21 cellular contexts compared by ENCODE assay signal in genomic region chr10:70063418-70064098, GRCh38. TPM values are rescaled to one million over a fixed set of nuclear protein-coding genes. Genes with fewer than 3 reads are reported as not detected.
DNase-seq lines count a peak whose midpoint lies in the region; ATAC-seq and TF ChIP-seq lines count a peak whose summit lies in the region.
"Had no signal": no experiment of that assay in that cellular context is flagged by ENCODE, and none has a peak within 500 bp of the region (broad histone marks: within the 10 kb centered on the region; RNA-seq: fewer than 3 reads in every experiment).

No MANE protein-coding gene starts in this region.

- H3K27ac Mint-ChIP-seq in activated CD8-positive, alpha-beta T cell treated with anti-CD3 and anti-CD28 coated beads for 36 hours: no peak overlapping the region
- no peak overlapping the region for H3K27ac Mint-ChIP-seq in activated CD8-positive, alpha-beta T cell treated with anti-CD3 and anti-CD28 coated beads, Interleukin-2, amount 10 ng/mL, durations not matched to agents 7 days and 5 days
- H3K27ac Mint-ChIP-seq in stimulated activated naive CD8-positive, alpha-beta T cell treated with anti-CD3 and anti-CD28 coated beads, Interleukin-15, amount 100 ng/mL, for 72 hours: no peak overlapping the region
- no peak overlapping the region for H3K27ac Mint-ChIP-seq in neural progenitor cell
- H3K27ac Mint-ChIP-seq: CD8-positive, alpha-beta T cell; GM23338 had no signal

- POLR2A ChIA-PET in activated CD8-positive, alpha-beta T cell treated with anti-CD3 and anti-CD28 coated beads for 36 hours (lab: Charles Lee): no interaction called here
- POLR2A ChIA-PET in activated CD8-positive, alpha-beta T cell treated with anti-CD3 and anti-CD28 coated beads, Interleukin-2, amount 10 ng/mL, durations not matched to agents 7 days and 5 days (lab: Charles Lee): interaction anchor here (0.6 kb wide), 1 partner anchor 70 kb away, joined by 3 read pairs; no protein-coding TSS in a partner anchor

- in situ Hi-C loops in transverse colon (cut with MboI; ENCODE audit: low pct_ligation_motif_present in 1 of 4, low pct_unique_long_range_greater_than_20kb in 1 of 4, low sequenced_read_pairs in 3 of 4): no loop called here

- TF ChIP-seq CTCF in activated CD8-positive, alpha-beta T cell treated with anti-CD3 and anti-CD28 coated beads for 36 hours (IDR thresholded peaks at IDR 0.05): no peak
- TF ChIP-seq CTCF in epithelial cell of esophagus (IDR thresholded peaks at IDR 0.05; ENCODE audit: insufficient read depth, low read depth, low read length, missing control alignments) (no peak), transverse colon (IDR thresholded peaks at IDR 0.05) (no peak), neural progenitor cell (IDR thresholded peaks at IDR 0.05) (no peak)

- no peaks in the 10 kb centered on the region for H3F3A ChIP-seq in neural progenitor cell (ENCODE audit: low read depth)

- H3K27ac ChIP-seq in transverse colon: no peak overlapping the region
- no peak overlapping the region for H3K27ac ChIP-seq in neural progenitor cell

- no peak for TF ChIP-seq POLR2A in transverse colon (IDR thresholded peaks at IDR 0.05)

- no peak overlapping the region for H3K4me3 Mint-ChIP-seq in activated CD8-positive, alpha-beta T cell treated with anti-CD3 and anti-CD28 coated beads for 36 hours
- no peak overlapping the region for H3K4me3 Mint-ChIP-seq in activated CD8-positive, alpha-beta T cell treated with anti-CD3 and anti-CD28 coated beads, Interleukin-2, amount 10 ng/mL, durations not matched to agents 7 days and 5 days
- H3K4me3 Mint-ChIP-seq in stimulated activated naive CD8-positive, alpha-beta T cell treated with anti-CD3 and anti-CD28 coated beads, Interleukin-15, amount 100 ng/mL, for 72 hours: no peak overlapping the region
- no peak overlapping the region for H3K4me3 Mint-ChIP-seq in neural progenitor cell
- H3K4me3 Mint-ChIP-seq: CD8-positive, alpha-beta T cell; GM23338; IgD-negative memory B cell had no signal

- TF ChIP-seq EP300 in transverse colon (IDR thresholded peaks at IDR 0.05; ENCODE audit: low read depth): no peak

- DNase-seq in activated CD8-positive, alpha-beta T cell treated with anti-CD3 and anti-CD28 coated beads for 36 hours: peak; percentile 29
- DNase-seq in activated CD8-positive, alpha-beta T cell treated with anti-CD3 and anti-CD28 coated beads, Interleukin-2, amount 10 ng/mL, durations not matched to agents 7 days and 5 days: no peak
- DNase-seq in stimulated activated naive CD8-positive, alpha-beta T cell treated with anti-CD3 and anti-CD28 coated beads, Interleukin-15, Interleukin-2, amounts not matched to agents 100 U/mL and 50 U/mL, for 24 hours: no peak
- DNase-seq in stimulated activated naive CD8-positive, alpha-beta T cell treated with anti-CD3 and anti-CD28 coated beads, Interleukin-15, amount 100 ng/mL, for 72 hours: no peak
- peak; percentile 44 for DNase-seq in epithelial cell of esophagus (ENCODE audit: low read depth)
- no peak for DNase-seq in transverse colon
- no peak for DNase-seq in neural progenitor cell (ENCODE audit: low spot score)
- DNase-seq: CD8-positive, alpha-beta T cell; DMS53; HCEC 1CT; Kasumi-1; MG63; NCI-H1048; NCI-H1436 treated with DMSO at 0.1 percent for 48 hours; NCI-H2029; NCI-H345; NCI-H524 treated with DMSO at 0.1 percent for 48 hours; RPMI8226 had no signal

- H3K9me3 Mint-ChIP-seq in activated CD8-positive, alpha-beta T cell treated with anti-CD3 and anti-CD28 coated beads for 36 hours: no peaks in the 10 kb centered on the region
- H3K9me3 Mint-ChIP-seq in activated CD8-positive, alpha-beta T cell treated with anti-CD3 and anti-CD28 coated beads, Interleukin-2, amount 10 ng/mL, durations not matched to agents 7 days and 5 days (ENCODE audit: insufficient read depth): no peaks in the 10 kb centered on the region
- H3K9me3 Mint-ChIP-seq in stimulated activated naive CD8-positive, alpha-beta T cell treated with anti-CD3 and anti-CD28 coated beads, Interleukin-15, amount 100 ng/mL, for 72 hours: no peaks in the 10 kb centered on the region
- H3K9me3 Mint-ChIP-seq in neural progenitor cell: peaks cover 3% of the 10 kb centered on the region
- H3K9me3 Mint-ChIP-seq: CD8-positive, alpha-beta T cell; GM23338 had no signal

- H3K36me3 Mint-ChIP-seq in activated CD8-positive, alpha-beta T cell treated with anti-CD3 and anti-CD28 coated beads for 36 hours (ENCODE audit: low read depth): no peaks in the 10 kb centered on the region
- H3K36me3 Mint-ChIP-seq in activated CD8-positive, alpha-beta T cell treated with anti-CD3 and anti-CD28 coated beads, Interleukin-2, amount 10 ng/mL, durations not matched to agents 7 days and 5 days (ENCODE audit: low read depth): no peaks in the 10 kb centered on the region
- H3K36me3 Mint-ChIP-seq in neural progenitor cell: peaks cover 44% of the 10 kb centered on the region
- H3K36me3 Mint-ChIP-seq: CD8-positive, alpha-beta T cell had no signal

- intact Hi-C loops in activated CD8-positive, alpha-beta T cell treated with anti-CD3 and anti-CD28 coated beads for 36 hours (cut with micrococcal nuclease): no loop called here
- intact Hi-C loops in transverse colon (cut with DNase I; ENCODE audit: low total_unique reads): no loop called here

- H3K27me3 ChIP-seq in transverse colon: no peaks in the 10 kb centered on the region
- no peaks in the 10 kb centered on the region for H3K27me3 ChIP-seq in neural progenitor cell
- H3K27me3 ChIP-seq: MG63 had no signal

- no peaks in the 10 kb centered on the region for H3K4me1 Mint-ChIP-seq in activated CD8-positive, alpha-beta T cell treated with anti-CD3 and anti-CD28 coated beads for 36 hours (ENCODE audit: low read depth)
- H3K4me1 Mint-ChIP-seq in activated CD8-positive, alpha-beta T cell treated with anti-CD3 and anti-CD28 coated beads, Interleukin-2, amount 10 ng/mL, durations not matched to agents 7 days and 5 days (ENCODE audit: low read depth): no peaks in the 10 kb centered on the region
- H3K4me1 Mint-ChIP-seq in stimulated activated naive CD8-positive, alpha-beta T cell treated with anti-CD3 and anti-CD28 coated beads, Interleukin-15, amount 100 ng/mL, for 72 hours: no peaks in the 10 kb centered on the region
- peaks cover 7% of the 10 kb centered on the region for H3K4me1 Mint-ChIP-seq in neural progenitor cell
- H3K4me1 Mint-ChIP-seq: IgD-negative memory B cell had no signal

- H3K4me3 ChIP-seq in epithelial cell of esophagus (ENCODE audit: low read length) (no peak overlapping the region), transverse colon (no peak overlapping the region), neural progenitor cell (no peak overlapping the region)
- H3K4me3 ChIP-seq: GM23338, MG63 had no signal

- H3K4me1 ChIP-seq in transverse colon: no peaks in the 10 kb centered on the region
- peaks cover 5% of the 10 kb centered on the region for H3K4me1 ChIP-seq in neural progenitor cell

- CTCF ChIA-PET in activated CD8-positive, alpha-beta T cell treated with anti-CD3 and anti-CD28 coated beads for 36 hours (lab: Charles Lee): no interaction called here
- CTCF ChIA-PET in activated CD8-positive, alpha-beta T cell treated with anti-CD3 and anti-CD28 coated beads, Interleukin-2, amount 10 ng/mL, durations not matched to agents 7 days and 5 days (lab: Charles Lee): interaction anchor here (2.2 kb wide), 1 partner anchor 105 kb away, joined by 6 read pairs; no protein-coding TSS in a partner anchor

- no peak overlapping the region for H3K4me2 ChIP-seq in neural progenitor cell
- H3K4me2 ChIP-seq: GM23338 had no signal

- peaks cover 52% of the 10 kb centered on the region for H3K79me2 ChIP-seq in neural progenitor cell (ENCODE audit: low read depth)

- ATAC-seq in activated CD8-positive, alpha-beta T cell treated with anti-CD3 and anti-CD28 coated beads for 36 hours: peak; percentile 56
- no peak for ATAC-seq in activated CD8-positive, alpha-beta T cell treated with anti-CD3 and anti-CD28 coated beads, Interleukin-2, amount 10 ng/mL, durations not matched to agents 7 days and 5 days
- ATAC-seq in stimulated activated naive CD8-positive, alpha-beta T cell treated with anti-CD3 and anti-CD28 coated beads, Interleukin-15, Interleukin-2, amounts not matched to agents 100 U/mL and 50 U/mL, for 24 hours: peak; percentile 36
- ATAC-seq in stimulated activated naive CD8-positive, alpha-beta T cell treated with anti-CD3 and anti-CD28 coated beads, Interleukin-15, amount 100 ng/mL, for 72 hours: no peak
- ATAC-seq in GM18498 (IDR thresholded peaks at IDR 0.05; ENCODE audit: unreplicated experiment): no peak
- ATAC-seq: CD8-positive, alpha-beta T cell; GM23338 had no signal

- no peaks in the 10 kb centered on the region for H3K9me3 ChIP-seq in transverse colon
- H3K9me3 ChIP-seq in neural progenitor cell (ENCODE audit: low read depth): no peaks in the 10 kb centered on the region
- H3K9me3 ChIP-seq: MG63 had no signal

- H3K9ac ChIP-seq in neural progenitor cell: no peak overlapping the region

- H3K27me3 Mint-ChIP-seq in activated CD8-positive, alpha-beta T cell treated with anti-CD3 and anti-CD28 coated beads for 36 hours: no peaks in the 10 kb centered on the region
- H3K27me3 Mint-ChIP-seq in activated CD8-positive, alpha-beta T cell treated with anti-CD3 and anti-CD28 coated beads, Interleukin-2, amount 10 ng/mL, durations not matched to agents 7 days and 5 days (ENCODE audit: low read depth): peaks cover 8% of the 10 kb centered on the region
- H3K27me3 Mint-ChIP-seq in stimulated activated naive CD8-positive, alpha-beta T cell treated with anti-CD3 and anti-CD28 coated beads, Interleukin-15, amount 100 ng/mL, for 72 hours: no peaks in the 10 kb centered on the region
- H3K27me3 Mint-ChIP-seq in neural progenitor cell (ENCODE audit: insufficient read depth, low read depth): no peaks in the 10 kb centered on the region

- 74 to 75% methylated on average over 4 to 10 of the region's 10 CpGs for WGBS in transverse colon (ENCODE audit: low coverage in 1 of 2), 2 donors

- peaks cover 97% of the 10 kb centered on the region for H4K20me1 ChIP-seq in neural progenitor cell (ENCODE audit: low read depth)

- H2AFZ ChIP-seq in neural progenitor cell (replicated peaks): no peak overlapping the region
- H2AFZ ChIP-seq: GM23338 had no signal

- no peaks in the 10 kb centered on the region for H3K36me3 ChIP-seq in transverse colon
- H3K36me3 ChIP-seq in neural progenitor cell: peaks cover 4% of the 10 kb centered on the region
- H3K36me3 ChIP-seq: MG63 had no signal

RNA-seq across cellular contexts. Expression of gene MACROH2A2, which starts 10.9 kb away (rescaled TPM):
- total RNA-seq in activated CD8-positive, alpha-beta T cell treated with anti-CD3 and anti-CD28 coated beads for 36 hours: 1 to 10 TPM; 3.6 to 3.9 TPM
- 1 to 10 TPM; 6.2 to 7.4 TPM for total RNA-seq in activated CD8-positive, alpha-beta T cell treated with anti-CD3 and anti-CD28 coated beads, Interleukin-2, amount 10 ng/mL, durations not matched to agents 7 days and 5 days
- 1 to 10 TPM; 1.6 to 8.6 (median 7.8) TPM for total RNA-seq in transverse colon
- total RNA-seq in neural progenitor cell (ENCODE audit: low replicate concordance): 159 and 183 TPM in 2 replicates

Comparison
In these comparisons a context has a peak if more than half of its experiments do, and no peak if none do; other contexts are left out.
1. ATAC-seq: peak in activated CD8-positive, alpha-beta T cell treated with anti-CD3 and anti-CD28 coated beads for 36 hours (single experiment) and stimulated activated naive CD8-positive, alpha-beta T cell treated with anti-CD3 and anti-CD28 coated beads, Interleukin-15, Interleukin-2, amounts not matched to agents 100 U/mL and 50 U/mL, for 24 hours (single experiment); none in activated CD8-positive, alpha-beta T cell treated with anti-CD3 and anti-CD28 coated beads, Interleukin-2, amount 10 ng/mL, durations not matched to agents 7 days and 5 days (single experiment), stimulated activated naive CD8-positive, alpha-beta T cell treated with anti-CD3 and anti-CD28 coated beads, Interleukin-15, amount 100 ng/mL, for 72 hours (single experiment) and GM18498 (single experiment).
2. DNase-seq: peak in activated CD8-positive, alpha-beta T cell treated with anti-CD3 and anti-CD28 coated beads for 36 hours (single experiment) and epithelial cell of esophagus (single experiment); none in activated CD8-positive, alpha-beta T cell treated with anti-CD3 and anti-CD28 coated beads, Interleukin-2, amount 10 ng/mL, durations not matched to agents 7 days and 5 days (single experiment), stimulated activated naive CD8-positive, alpha-beta T cell treated with anti-CD3 and anti-CD28 coated beads, Interleukin-15, Interleukin-2, amounts not matched to agents 100 U/mL and 50 U/mL, for 24 hours (single experiment), stimulated activated naive CD8-positive, alpha-beta T cell treated with anti-CD3 and anti-CD28 coated beads, Interleukin-15, amount 100 ng/mL, for 72 hours (0 of 2), transverse colon (single experiment) and neural progenitor cell (single experiment).
3. RNA of gene MACROH2A2, which starts 10.9 kb away (total RNA-seq): 159 to 183 TPM in neural progenitor cell; 1.6 to 8.6 TPM in transverse colon, 6.2 to 7.4 TPM in activated CD8-positive, alpha-beta T cell treated with anti-CD3 and anti-CD28 coated beads, Interleukin-2, amount 10 ng/mL, durations not matched to agents 7 days and 5 days and 3.6 to 3.9 TPM in activated CD8-positive, alpha-beta T cell treated with anti-CD3 and anti-CD28 coated beads for 36 hours; every median in the first group is over 10 times any median in the second.